15 cellular contexts compared by ENCODE assay signal in the genomic region with DNA sequence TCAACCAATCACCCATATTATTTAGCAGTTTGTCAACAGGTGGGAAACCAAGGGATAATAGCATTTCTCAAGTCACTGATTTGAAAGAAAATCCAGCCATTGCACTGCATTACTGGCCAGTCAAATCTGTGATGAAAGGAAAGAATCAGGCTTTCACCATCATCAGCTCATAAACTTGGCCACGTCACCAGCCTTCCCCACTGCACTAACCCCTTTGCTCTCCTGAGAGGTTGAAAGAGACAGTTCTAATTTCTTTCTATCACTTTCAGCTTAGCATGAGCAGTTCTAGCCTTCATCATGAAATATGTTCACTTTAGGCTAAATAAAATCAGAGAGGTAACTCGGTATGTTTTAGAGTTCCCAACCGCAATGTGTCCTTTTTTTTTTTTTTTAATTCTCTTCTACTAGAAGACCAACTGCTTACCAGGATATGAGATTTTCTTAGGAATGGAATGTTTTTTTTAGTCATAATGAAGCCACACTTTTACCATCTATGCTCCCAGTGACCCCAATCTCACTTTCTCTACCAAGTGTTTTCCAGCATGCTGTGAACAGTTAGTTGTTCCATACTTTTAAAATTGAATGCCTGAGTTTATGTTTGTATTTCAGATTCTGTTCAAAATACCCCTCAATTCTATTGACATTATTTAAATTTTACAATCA. TPM values are rescaled to one million over a fixed set of nuclear protein-coding genes. Genes with fewer than 3 reads are reported as not detected.
A peak's percentile ranks its signal among the peaks of the same experiment; 100 is the strongest.
DNase-seq lines count a peak whose midpoint lies in the region; ATAC-seq and TF ChIP-seq lines count a peak whose summit lies in the region.
"Had no signal": no experiment of that assay in that cellular context is flagged by ENCODE, and none has a peak within 500 bp of the region (broad histone marks: within the 10 kb centered on the region; RNA-seq: fewer than 3 reads in every experiment).

No MANE protein-coding gene starts in this region.

- TF ChIP-seq CTCF in fibroblast of lung (conservative IDR thresholded peaks at IDR 0.05 in 1 of 2, IDR thresholded peaks at IDR 0.05 in 1 of 2; ENCODE audit: low read depth in 1 of 2, low read length in 2 of 2) (no peak), BE2C (IDR thresholded peaks at IDR 0.05; ENCODE audit: low read depth, low read length) (no peak)

- no peaks in the 10 kb centered on the region for H3K79me2 ChIP-seq in fibroblast of lung (ENCODE audit: control insufficient read depth, insufficient read depth, low read length)

- H3K9me3 ChIP-seq in fibroblast of lung (ENCODE audit: control insufficient read depth, insufficient read depth, low read depth, low read length), result no peaks in the 10 kb centered on the region
- H3K9me3 ChIP-seq in BE2C, result no peaks in the 10 kb centered on the region
- H3K9me3 ChIP-seq: BLaER1 had no signal

- H3K9ac ChIP-seq in fibroblast of lung (ENCODE audit: insufficient read depth, low read length), result no peak overlapping the region
- H3K9ac ChIP-seq: BLaER1 had no signal

- H3K4me3 Mint-ChIP-seq in stimulated activated memory B cell treated with anti-CD40 and anti-IgM and Interleukin-4, amounts not matched to agents 10 μg/mL and 1 μg/mL and 100 μg/mL, for 72 hours, result no peak overlapping the region
- H3K4me3 Mint-ChIP-seq: CD8-positive, alpha-beta memory T cell; IgD-negative memory B cell had no signal

- H3K27me3 ChIP-seq in fibroblast of lung (ENCODE audit: control insufficient read depth, insufficient read depth, low read length), result no peaks in the 10 kb centered on the region
- H3K27me3 ChIP-seq in BE2C, result no peaks in the 10 kb centered on the region
- H3K27me3 ChIP-seq: BLaER1 had no signal

- H3K27ac ChIP-seq in fibroblast of lung (ENCODE audit: insufficient read depth, low read length), result no peak overlapping the region
- H3K27ac ChIP-seq: BLaER1 had no signal

- H3K4me2 ChIP-seq in fibroblast of lung (ENCODE audit: extremely low read depth, insufficient read depth, low read length), result no peak overlapping the region
- H3K4me2 ChIP-seq: BLaER1 had no signal

- DNase-seq in fibroblast of lung (ENCODE audit: low read depth in 2 of 2) (peak in 1 of 2 donors; percentile 6), BE2C (no peak), mesenteric fat pad (ENCODE audit: low spot score) (no peak)
- DNase-seq: CD8-positive, alpha-beta memory T cell; DMS 273 treated with DMSO at 0.1 percent for 48 hours; H7; NCI-H1436; NCI-H2029 treated with DMSO at 0.1 percent for 48 hours; NCI-H524 had no signal

- H2AFZ ChIP-seq in fibroblast of lung (ENCODE audit: low read length), result peak overlapping the region; percentile 7

- no peaks in the 10 kb centered on the region for H3K4me1 Mint-ChIP-seq in stimulated activated memory B cell treated with anti-CD40 and anti-IgM and Interleukin-4, amounts not matched to agents 10 μg/mL and 1 μg/mL and 100 μg/mL, for 72 hours
- H3K4me1 Mint-ChIP-seq: CD8-positive, alpha-beta memory T cell had no signal

- H3K27me3 Mint-ChIP-seq in stimulated activated memory B cell treated with anti-CD40 and anti-IgM and Interleukin-4, amounts not matched to agents 10 μg/mL and 1 μg/mL and 100 μg/mL, for 72 hours, result no peaks in the 10 kb centered on the region

- peak; percentile 59 for ATAC-seq in GM19468 (IDR thresholded peaks at IDR 0.05; ENCODE audit: extremely low read depth, unreplicated experiment)
- ATAC-seq in HG03378 (IDR thresholded peaks at IDR 0.05; ENCODE audit: unreplicated experiment), result peak; percentile 87
- ATAC-seq in GM21360 (IDR thresholded peaks at IDR 0.05; ENCODE audit: unreplicated experiment), result no peak
- ATAC-seq in stimulated activated memory B cell treated with anti-CD40 and anti-IgM and Interleukin-4, amounts not matched to agents 10 μg/mL and 1 μg/mL and 100 μg/mL, for 72 hours, result no peak

- H3K27ac Mint-ChIP-seq in stimulated activated memory B cell treated with anti-CD40 and anti-IgM and Interleukin-4, amounts not matched to agents 10 μg/mL and 1 μg/mL and 100 μg/mL, for 72 hours, result no peak overlapping the region
- H3K27ac Mint-ChIP-seq: CD8-positive, alpha-beta memory T cell; IgD-negative memory B cell had no signal

- no peaks in the 10 kb centered on the region for H4K20me1 ChIP-seq in fibroblast of lung (ENCODE audit: control insufficient read depth, extremely low read depth, insufficient read depth, low read length)
- H4K20me1 ChIP-seq: BLaER1 had no signal

- H3K4me3 ChIP-seq in fibroblast of lung (replicated peaks in 1 of 4; ENCODE audit: control extremely low read depth in 1 of 4, insufficient read depth in 1 of 4, low read depth in 3 of 4, low read length in 4 of 4) (no peak overlapping the region), BE2C (ENCODE audit: low read depth, low read length) (no peak overlapping the region)
- H3K4me3 ChIP-seq: BLaER1 had no signal

- H3K36me3 Mint-ChIP-seq in stimulated activated memory B cell treated with anti-CD40 and anti-IgM and Interleukin-4, amounts not matched to agents 10 μg/mL and 1 μg/mL and 100 μg/mL, for 72 hours, result no peaks in the 10 kb centered on the region
- H3K36me3 Mint-ChIP-seq: CD8-positive, alpha-beta memory T cell; IgD-negative memory B cell had no signal

- H3K9me3 Mint-ChIP-seq in stimulated activated memory B cell treated with anti-CD40 and anti-IgM and Interleukin-4, amounts not matched to agents 10 μg/mL and 1 μg/mL and 100 μg/mL, for 72 hours, result no peaks in the 10 kb centered on the region
- H3K9me3 Mint-ChIP-seq: IgD-negative memory B cell had no signal

- no peaks in the 10 kb centered on the region for H3K36me3 ChIP-seq in fibroblast of lung (ENCODE audit: control insufficient read depth, insufficient read depth, low read length)
- H3K36me3 ChIP-seq in BE2C, result no peaks in the 10 kb centered on the region
- H3K36me3 ChIP-seq: BLaER1 had no signal

- H3K4me1 ChIP-seq in fibroblast of lung (ENCODE audit: control insufficient read depth, extremely low read depth, insufficient read depth, low read length), result no peaks in the 10 kb centered on the region
- no peaks in the 10 kb centered on the region for H3K4me1 ChIP-seq in BE2C
- H3K4me1 ChIP-seq: BLaER1 had no signal

RNA-seq across cellular contexts. Expression of gene SLC7A11, which starts 55.7 kb away (rescaled TPM):
- total RNA-seq in fibroblast of lung (46.0 and 74.8 TPM in 2 replicates), mesenteric fat pad (0.93 TPM)
- 9.6 and 16.0 TPM in 2 replicates for polyA plus RNA-seq in fibroblast of lung
- 5.9 and 9.5 TPM in 2 replicates for polyA plus RNA-seq in fibroblast of lung (2012)
- polyA minus RNA-seq in fibroblast of lung (ENCODE audit: low replicate concordance), result 20.1 and 22.5 TPM in 2 replicates
- 5.2 TPM for polyA plus RNA-seq in BE2C (2012; ENCODE audit: insufficient read depth, insufficient read length, low read depth)
- polyA plus RNA-seq: CD8-positive, alpha-beta memory T cell had no signal

Comparison
In these comparisons a context has a peak if more than half of its experiments do, and no peak if none do; other contexts are left out.
1. ATAC-seq: peak in GM19468 (single experiment) and HG03378 (single experiment); none in GM21360 (single experiment) and stimulated activated memory B cell treated with anti-CD40 and anti-IgM and Interleukin-4, amounts not matched to agents 10 μg/mL and 1 μg/mL and 100 μg/mL, for 72 hours (single experiment).
2. RNA of gene SLC7A11, which starts 55.7 kb away (total RNA-seq): 46.0 to 74.8 TPM in fibroblast of lung; 0.93 TPM in mesenteric fat pad (single experiment); every median in the first group is over 10 times any median in the second.